Comparison of ENCODE assay signal across 1 cellular context in genomic region chr12:33588082-33588712, GRCh38.
TF ChIP-seq lines count a peak whose summit lies in the region.

No MANE protein-coding gene starts in this region.

TF ChIP-seq in K562, 482 proteins besides CTCF, POLR2A, EP300 and RAD21 (continued from another document and continues in another):
- TF ChIP-seq CHD7 (IDR thresholded peaks at IDR 0.05; ENCODE audit: low read depth, low read length), result no peak
- TF ChIP-seq SNAPC5 (CRISPR knock-in tag; IDR thresholded peaks at IDR 0.05), result no peak
- TF ChIP-seq RBM39 (optimal IDR thresholded peaks at IDR 0.05; ENCODE audit: low read depth, low read length), result no peak
- TF ChIP-seq POLR2G (IDR thresholded peaks at IDR 0.05; ENCODE audit: low read depth, low read length), result no peak
- peak; percentile 91 for TF ChIP-seq FOXM1 (IDR thresholded peaks at IDR 0.05; ENCODE audit: low read depth)
- no peak for TF ChIP-seq FOXM1 (CRISPR knock-in tag; IDR thresholded peaks at IDR 0.05; ENCODE audit: low read depth)
- TF ChIP-seq SNRNP70 (optimal IDR thresholded peaks at IDR 0.05; ENCODE audit: low read depth, low read length), result no peak
- TF ChIP-seq RFX7 (CRISPR knock-in tag; IDR thresholded peaks at IDR 0.05), result no peak
- peak; percentile 98 for TF ChIP-seq CEBPB (tag; IDR thresholded peaks at IDR 0.05)
- no peak for TF ChIP-seq GTF3C2 (IDR thresholded peaks at IDR 0.05; ENCODE audit: borderline replicate concordance, extremely low read depth, insufficient read length)
- TF ChIP-seq ARHGAP35 (IDR thresholded peaks at IDR 0.05; ENCODE audit: partially characterized antibody), result no peak
- 0 out of 2 replicates have a peak, but pooled peaks have one; percentile 18 for TF ChIP-seq DEAF1 (CRISPR knock-in tag; IDR thresholded peaks at IDR 0.05)
- TF ChIP-seq ZBTB2 (IDR thresholded peaks at IDR 0.05), result peak; percentile 76; the same call in 1 of the 2 replicates
- no peak for TF ChIP-seq XRCC4 (IDR thresholded peaks at IDR 0.05; ENCODE audit: extremely low read depth, insufficient read depth, insufficient read length)
- TF ChIP-seq KHSRP (IDR thresholded peaks at IDR 0.05), result peak; percentile 42; the same call in 1 of the 2 replicates
- TF ChIP-seq KAT8 (IDR thresholded peaks at IDR 0.05; ENCODE audit: low read depth), result no peak
- no peak for TF ChIP-seq ZNF609 (CRISPR knock-in tag; IDR thresholded peaks at IDR 0.05; ENCODE audit: borderline replicate concordance)
- TF ChIP-seq POLR2AphosphoS5 (IDR thresholded peaks at IDR 0.05; ENCODE audit: control insufficient read depth, insufficient read depth, low read depth, low read length), result peak; percentile 85
- no peak for TF ChIP-seq E2F5 (CRISPR knock-in tag; IDR thresholded peaks at IDR 0.05)
- TF ChIP-seq RHOXF2B (CRISPR knock-in tag; conservative IDR thresholded peaks at IDR 0.05), result no peak
- TF ChIP-seq PURB (CRISPR knock-in tag; IDR thresholded peaks at IDR 0.05; ENCODE audit: low read depth), result no peak
- TF ChIP-seq NFE2L1 (tag; IDR thresholded peaks at IDR 0.05; ENCODE audit: borderline replicate concordance, low read depth), result no peak
- TF ChIP-seq BDP1 (IDR thresholded peaks at IDR 0.05; ENCODE audit: insufficient read depth, insufficient read length), result no peak
- TF ChIP-seq EGR1 (conservative IDR thresholded peaks at IDR 0.05), result peak; percentile 85
- peak; percentile 40 for TF ChIP-seq GABPA (tag; conservative IDR thresholded peaks at IDR 0.05; ENCODE audit: low read depth)
- no peak for TF ChIP-seq ZNF780A (CRISPR knock-in tag; IDR thresholded peaks at IDR 0.05)
- no peak for TF ChIP-seq ZNF134 (CRISPR knock-in tag; conservative IDR thresholded peaks at IDR 0.05)
- peak; percentile 81; the same call in 1 of the 2 replicates for TF ChIP-seq MECOM (CRISPR knock-in tag; IDR thresholded peaks at IDR 0.05)
- TF ChIP-seq NONO (IDR thresholded peaks at IDR 0.05; ENCODE audit: low read depth in 2 of 2, low read length in 1 of 2), result no peak
- TF ChIP-seq SETDB1 (IDR thresholded peaks at IDR 0.05; ENCODE audit: low read length), result no peak
- no peak for TF ChIP-seq FIP1L1 (IDR thresholded peaks at IDR 0.05; ENCODE audit: low read depth, low read length, poor library complexity, severe bottlenecking)
- no peak for TF ChIP-seq ZC3H11A (IDR thresholded peaks at IDR 0.05; ENCODE audit: low read depth, low read length)
- TF ChIP-seq OTX1 (CRISPR knock-in tag; IDR thresholded peaks at IDR 0.05), result no peak
- peak; percentile 95 for TF ChIP-seq CBFA2T2 (conservative IDR thresholded peaks at IDR 0.05)
- TF ChIP-seq GABPB1 (CRISPR knock-in tag; IDR thresholded peaks at IDR 0.05), result no peak
- TF ChIP-seq CBFA2T3 (IDR thresholded peaks at IDR 0.05), result peak; percentile 98
